9 cellular contexts compared by ENCODE assay signal in genomic region chr1:7962636-7963377, GRCh38. TPM values are rescaled to one million over a fixed set of nuclear protein-coding genes. Genes with fewer than 3 reads are reported as not detected.
DNase-seq lines count a peak whose midpoint lies in the region; ATAC-seq and TF ChIP-seq lines count a peak whose summit lies in the region.
"Had no signal": no experiment of that assay in that cellular context is flagged by ENCODE, and none has a peak within 500 bp of the region (broad histone marks: within the 10 kb centered on the region; RNA-seq: fewer than 3 reads in every experiment).

No MANE protein-coding gene starts in this region.

- TF ChIP-seq POLR2A in breast epithelium (IDR thresholded peaks at IDR 0.05), result no peak

- no peak for ATAC-seq in naive B cell (ENCODE audit: low read depth in 2 of 2)
- no peak for ATAC-seq in activated CD4-positive, CD25-positive, alpha-beta regulatory T cell treated with anti-CD3 and anti-CD28 coated beads, Interleukin-2, amount 50 U/mL, for 24 hours

- H3K36me3 ChIP-seq in BJ (ENCODE audit: control insufficient read depth, insufficient read depth, low read length) (peaks cover 14% of the 10 kb centered on the region), breast epithelium (no peaks in the 10 kb centered on the region)

- H3K27me3 Mint-ChIP-seq in IgD-negative memory B cell (no peaks in the 10 kb centered on the region), naive B cell (no peaks in the 10 kb centered on the region)

- POLR2A ChIA-PET in BJ (lab: Charles Lee), result no interaction called here

- DNase-seq in BJ (ENCODE audit: low read depth) (no peak), breast epithelium (ENCODE audit: low spot score in 2 of 2) (no peak), naive B cell (no peak), NCI-H446 treated with DMSO at 0.1 percent for 48 hours (lab: John Stamatoyannopoulos, UW) (no peak), HCEC 1CT (no peak), NCI-H2196 treated with DMSO at 0.1 percent for 48 hours (lab: John Stamatoyannopoulos, UW; ENCODE audit: unreplicated experiment) (no peak)

- CTCF ChIA-PET in BJ (lab: Yijun Ruan, JAX), result interaction anchor here (1.1 kb wide), 1 partner anchor 13 kb away, joined by 3 read pairs; no protein-coding TSS in a partner anchor

- H3K4me1 Mint-ChIP-seq in IgD-negative memory B cell (peaks cover 27 to 43% (median 31%) of the 10 kb centered on the region in 3 donors), naive B cell (peaks cover 22 to 63% (median 40%) of the 10 kb centered on the region in 3 donors)

- H3K4me3 Mint-ChIP-seq in IgD-negative memory B cell (peak overlapping the region; percentile 92 to 99 (median 96)), naive B cell (peak overlapping the region; percentile 86 to 100 (median 98))

- intact Hi-C loops in breast epithelium (cut with DNase I; ENCODE audit: low total_unique reads), result no loop called here

- H3K4me3 ChIP-seq in BJ (ENCODE audit: low read depth, low read length), result peak overlapping the region; percentile 85; the same call in 1 of the 2 replicates
- peak overlapping the region in 2 of 3 donors; percentile 83 to 84 for H3K4me3 ChIP-seq in breast epithelium

- peak overlapping the region in 1 of 2 donors; percentile 95 for H3K27ac ChIP-seq in breast epithelium

- TF ChIP-seq CTCF in BJ (IDR thresholded peaks at IDR 0.05; ENCODE audit: insufficient read depth, low read depth, low read length) (no peak), breast epithelium (IDR thresholded peaks at IDR 0.05) (no peak)

- peaks cover 0 to 12% of the 10 kb centered on the region in 2 donors for H3K4me1 ChIP-seq in breast epithelium

- H3K9me3 Mint-ChIP-seq in IgD-negative memory B cell (no peaks in the 10 kb centered on the region), naive B cell (no peaks in the 10 kb centered on the region)

- no peaks in the 10 kb centered on the region for H3K27me3 ChIP-seq in BJ (ENCODE audit: control insufficient read depth, insufficient read depth, low read length)
- H3K27me3 ChIP-seq in breast epithelium, result no peaks in the 10 kb centered on the region

- H3K27ac Mint-ChIP-seq in IgD-negative memory B cell, result peak overlapping the region in 2 of 3 donors; percentile 98 to 99
- peak overlapping the region; percentile 95 to 98 (median 97) for H3K27ac Mint-ChIP-seq in naive B cell

- peaks cover 2% of the 10 kb centered on the region for H3K36me3 Mint-ChIP-seq in IgD-negative memory B cell
- H3K36me3 Mint-ChIP-seq in naive B cell, result peaks cover 0 to 14% of the 10 kb centered on the region in 2 donors

- H3K9me3 ChIP-seq in breast epithelium, result no peaks in the 10 kb centered on the region

RNA-seq across cellular contexts. Expression of gene PARK7, which starts 1.3 kb away (rescaled TPM):
- polyA plus RNA-seq in BJ (2011; rRNA removed) (242 and 358 TPM in 2 replicates), IgD-negative memory B cell (304 TPM), naive B cell (ENCODE audit: low read depth in 6 of 6) (100 to 1,000 TPM; 247 to 350 (median 302) TPM)
- 33.3 and 34.7 TPM in 2 replicates for polyA minus RNA-seq in BJ (2011; rRNA and poly(A)+ RNA removed)
- 100 to 1,000 TPM; 205 to 227 (median 213) TPM for total RNA-seq in breast epithelium

RNA-seq across cellular contexts. Expression of gene TNFRSF9, which starts 22.2 kb away (rescaled TPM):
- polyA plus RNA-seq in BJ (2011; rRNA removed) (not detected in 2 replicates), IgD-negative memory B cell (not detected), naive B cell (ENCODE audit: low read depth in 6 of 6) (under 1 TPM in 2 of 6 donors, not detected in 4; 0.38 to 0.52 TPM)
- polyA minus RNA-seq in BJ (2011; rRNA and poly(A)+ RNA removed), result not detected in 2 replicates
- under 1 TPM in 1 of 3 donors, not detected in 2; 0.59 TPM for total RNA-seq in breast epithelium
- total RNA-seq: temporal lobe had no signal
